8 cellular contexts compared by ENCODE assay signal in genomic region chr3:14141602-14142315, GRCh38. TPM values are rescaled to one million over a fixed set of nuclear protein-coding genes. Genes with fewer than 3 reads are reported as not detected.
DNase-seq lines count a peak whose midpoint lies in the region; ATAC-seq, FAIRE-seq and TF ChIP-seq lines count a peak whose summit lies in the region.
"Had no signal": no experiment of that assay in that cellular context is flagged by ENCODE, and none has a peak within 500 bp of the region (broad histone marks: within the 10 kb centered on the region; RNA-seq: fewer than 3 reads in every experiment).

No MANE protein-coding gene starts in this region.

- H3K4me3 Mint-ChIP-seq in stimulated activated memory B cell treated with anti-CD40 and anti-IgM and Interleukin-4, amounts not matched to agents 10 μg/mL and 1 μg/mL and 100 μg/mL, for 72 hours, result no peak overlapping the region

- no peak for TF ChIP-seq POLR2A in GM12891 (IDR thresholded peaks at IDR 0.05; ENCODE audit: low read depth, low read length)

- H2AFZ ChIP-seq in PC-9, result no peak overlapping the region
- no peak overlapping the region for H2AFZ ChIP-seq in keratinocyte (ENCODE audit: control insufficient read depth, low read length)

- dilution Hi-C loops in keratinocyte (cut with MboI; ENCODE audit: extremely low pct_ligation_motif_present, low sequenced_read_pairs), result no loop called here

- TF ChIP-seq CTCF in PC-9 (conservative IDR thresholded peaks at IDR 0.05) (no peak), keratinocyte (optimal IDR thresholded peaks at IDR 0.05 in 1 of 3, IDR thresholded peaks at IDR 0.05 in 1 of 3, conservative IDR thresholded peaks at IDR 0.05 in 1 of 3; ENCODE audit: extremely low read depth in 1 of 3, insufficient read depth in 2 of 3, low read length in 3 of 3) (no peak), D721Med (IDR thresholded peaks at IDR 0.05; ENCODE audit: insufficient read depth, missing control alignments) (no peak)

- no peaks in the 10 kb centered on the region for H3K79me2 ChIP-seq in PC-9 (ENCODE audit: low read depth)
- H3K79me2 ChIP-seq in keratinocyte (ENCODE audit: control insufficient read depth, insufficient read depth, low read length), result peaks cover 3% of the 10 kb centered on the region

- H3K4me1 ChIP-seq in PC-9 (replicated peaks; ENCODE audit: insufficient read depth) (peaks cover 46% of the 10 kb centered on the region), adipocyte (ENCODE audit: control insufficient read depth, insufficient read depth, low read length) (peaks cover 83% of the 10 kb centered on the region), keratinocyte (ENCODE audit: control insufficient read depth, extremely low read depth, insufficient read depth, low read length) (peaks cover 54% of the 10 kb centered on the region)

- peaks cover 19% of the 10 kb centered on the region for H3K36me3 ChIP-seq in PC-9 (ENCODE audit: low read depth)
- H3K36me3 ChIP-seq in adipocyte (ENCODE audit: control insufficient read depth, insufficient read depth, low read length, severe bottlenecking), result peaks cover 56% of the 10 kb centered on the region
- H3K36me3 ChIP-seq in keratinocyte (ENCODE audit: control insufficient read depth in 2 of 2, extremely low read depth in 1 of 2, insufficient read depth in 2 of 2, low read length in 2 of 2), result peaks cover 25 to 58% of the 10 kb centered on the region in 2 experiments

- intact Hi-C loops in PC-9 (cut with micrococcal nuclease; ENCODE audit: unreplicated experiment), result no loop called here

- no peak for FAIRE-seq in keratinocyte (lab: Jason Lieb, UNC)
- FAIRE-seq in D721Med (lab: Jason Lieb, UNC), result no peak
- FAIRE-seq in GM12891 (lab: Jason Lieb, UNC), result no peak
- FAIRE-seq: RCC 7860 had no signal

- H3K9me1 ChIP-seq in keratinocyte (ENCODE audit: control insufficient read depth, extremely low read depth, insufficient read depth, low read length), result no peaks in the 10 kb centered on the region

- H3K4me3 ChIP-seq in PC-9 (no peak overlapping the region), adipocyte (ENCODE audit: low read length) (no peak overlapping the region), keratinocyte (ENCODE audit: control insufficient read depth in 2 of 3, extremely low read depth in 1 of 3, insufficient read depth in 2 of 3, low read depth in 1 of 3, low read length in 3 of 3) (no peak overlapping the region)

- H3F3A ChIP-seq in PC-9 (ENCODE audit: insufficient read depth, low read depth), result peaks cover 41% of the 10 kb centered on the region

- H3K9me3 ChIP-seq in PC-9 (ENCODE audit: insufficient read depth, low read depth) (no peaks in the 10 kb centered on the region), adipocyte (ENCODE audit: control insufficient read depth, low read length) (no peaks in the 10 kb centered on the region), keratinocyte (ENCODE audit: control insufficient read depth, low read depth, low read length) (no peaks in the 10 kb centered on the region)

- peaks cover 35% of the 10 kb centered on the region for H3K36me3 Mint-ChIP-seq in stimulated activated memory B cell treated with anti-CD40 and anti-IgM and Interleukin-4, amounts not matched to agents 10 μg/mL and 1 μg/mL and 100 μg/mL, for 72 hours

- no TSS peak for BruUV-seq in PC-9 (replicated peaks; lab: Mats Ljungman, UMichigan)

- no peak for ATAC-seq in stimulated activated memory B cell treated with anti-CD40 and anti-IgM and Interleukin-4, amounts not matched to agents 10 μg/mL and 1 μg/mL and 100 μg/mL, for 72 hours
- ATAC-seq in HG03175 (IDR thresholded peaks at IDR 0.05; ENCODE audit: unreplicated experiment), result no peak

- H3K27me3 ChIP-seq in PC-9 (ENCODE audit: insufficient read depth, low read depth) (no peaks in the 10 kb centered on the region), adipocyte (replicated peaks; ENCODE audit: control insufficient read depth, insufficient read depth, low read length) (no peaks in the 10 kb centered on the region), keratinocyte (ENCODE audit: control insufficient read depth, extremely low read depth, insufficient read depth, low read length) (no peaks in the 10 kb centered on the region)

- peak overlapping the region; percentile 64 for H3K9ac ChIP-seq in adipocyte (ENCODE audit: low read length)
- H3K9ac ChIP-seq in keratinocyte (ENCODE audit: control insufficient read depth, extremely low read depth, insufficient read depth, low read length), result no peak overlapping the region

- no peaks in the 10 kb centered on the region for H3K27me3 Mint-ChIP-seq in stimulated activated memory B cell treated with anti-CD40 and anti-IgM and Interleukin-4, amounts not matched to agents 10 μg/mL and 1 μg/mL and 100 μg/mL, for 72 hours

- no peak for DNase-seq in PC-9
- no peak for DNase-seq in adipocyte (ENCODE audit: low read depth)
- DNase-seq in keratinocyte (ENCODE audit: low read depth, low spot score), result no peak
- DNase-seq in D721Med (ENCODE audit: insufficient read length, low spot score), result no peak
- no peak for DNase-seq in GM12891 (ENCODE audit: insufficient read length, low spot score)

- H3K9me2 ChIP-seq in PC-9 (ENCODE audit: insufficient read depth), result no peaks in the 10 kb centered on the region

- H3K27ac ChIP-seq in PC-9, result peak overlapping the region; percentile 88; the same call in 1 of the 2 replicates
- H3K27ac ChIP-seq in keratinocyte (ENCODE audit: control insufficient read depth, insufficient read depth, low read length), result peak overlapping the region; percentile 98

- no peaks in the 10 kb centered on the region for H4K20me1 ChIP-seq in PC-9 (ENCODE audit: insufficient read depth)
- H4K20me1 ChIP-seq in keratinocyte (ENCODE audit: control insufficient read depth, extremely low read depth, insufficient read depth, low read length), result peaks cover 2% of the 10 kb centered on the region

- peak overlapping the region; percentile 77 for H3K27ac Mint-ChIP-seq in stimulated activated memory B cell treated with anti-CD40 and anti-IgM and Interleukin-4, amounts not matched to agents 10 μg/mL and 1 μg/mL and 100 μg/mL, for 72 hours

- POLR2A ChIA-PET in PC-9 (lab: Charles Lee; ENCODE audit: unreplicated experiment), result no interaction called here

- H3K4me2 ChIP-seq in PC-9, result no peak overlapping the region
- H3K4me2 ChIP-seq in keratinocyte (ENCODE audit: control insufficient read depth, extremely low read depth, insufficient read depth, low read depth, low read length), result no peak overlapping the region

- peaks cover 23% of the 10 kb centered on the region for H3K4me1 Mint-ChIP-seq in stimulated activated memory B cell treated with anti-CD40 and anti-IgM and Interleukin-4, amounts not matched to agents 10 μg/mL and 1 μg/mL and 100 μg/mL, for 72 hours

- CTCF ChIA-PET in PC-9 (lab: Charles Lee), result no interaction called here

- H3K9me3 Mint-ChIP-seq in stimulated activated memory B cell treated with anti-CD40 and anti-IgM and Interleukin-4, amounts not matched to agents 10 μg/mL and 1 μg/mL and 100 μg/mL, for 72 hours, result no peaks in the 10 kb centered on the region

TF ChIP-seq in GM12891, 5 proteins besides CTCF, POLR2A, EP300 and RAD21 (continues in another document):
- TF ChIP-seq SPI1 (IDR thresholded peaks at IDR 0.05; ENCODE audit: low read depth, low read length), result no peak
- no peak for TF ChIP-seq POLR2AphosphoS5 (IDR thresholded peaks at IDR 0.05; ENCODE audit: low read depth, low read length)
- no peak for TF ChIP-seq PAX5 (IDR thresholded peaks at IDR 0.05; ENCODE audit: insufficient read depth, low read length, severe bottlenecking)
- no peak for TF ChIP-seq TAF1 (IDR thresholded peaks at IDR 0.05; ENCODE audit: low read depth, low read length)

RNA-seq across cellular contexts. Expression of gene TMEM43, which starts 16.9 kb away (rescaled TPM):
- total RNA-seq in PC-9 (2021), result 62.3 and 64.7 TPM in 2 replicates
- 98.8 to 117 TPM (median 111 TPM) in 3 replicates for polyA plus RNA-seq in keratinocyte
- 31.8 TPM for polyA plus RNA-seq in keratinocyte (2011; ENCODE audit: low read depth)
- polyA plus RNA-seq in keratinocyte (2011; cell fraction: cytosol; rRNA removed), result 65.1 and 66.9 TPM in 2 replicates
- polyA plus RNA-seq in keratinocyte (2011; cell fraction: nucleus; rRNA removed), result 236 TPM in 2 replicates
- 69.7 and 81.4 TPM in 2 replicates for polyA plus RNA-seq in keratinocyte (2012; ENCODE audit: low replicate concordance)
- 114 to 170 TPM (median 147 TPM) in 3 replicates for polyA minus RNA-seq in keratinocyte
- polyA minus RNA-seq in keratinocyte (2011; cell fraction: cytosol; rRNA and poly(A)+ RNA removed), result 81.9 TPM
- polyA minus RNA-seq in keratinocyte (2011; cell fraction: nucleus; rRNA and poly(A)+ RNA removed), result 136 and 182 TPM in 2 replicates
- polyA plus RNA-seq in GM12891 (2012; ENCODE audit: low read depth, missing spikeins), result 13.1 TPM

RNA-seq across cellular contexts. Expression of gene CHCHD4, which starts 17.1 kb away (rescaled TPM):
- 14.4 and 17.6 TPM in 2 replicates for total RNA-seq in PC-9 (2021)
- polyA plus RNA-seq in keratinocyte, result 12.0 to 22.1 TPM (median 19.8 TPM) in 3 replicates
- 7.4 TPM for polyA plus RNA-seq in keratinocyte (2011; ENCODE audit: low read depth)
- 17.1 and 21.0 TPM in 2 replicates for polyA plus RNA-seq in keratinocyte (2011; cell fraction: cytosol; rRNA removed)
- 7.7 and 7.8 TPM in 2 replicates for polyA plus RNA-seq in keratinocyte (2011; cell fraction: nucleus; rRNA removed)
- polyA plus RNA-seq in keratinocyte (2012; ENCODE audit: low replicate concordance), result 14.2 and 15.8 TPM in 2 replicates
- 3.8 to 12.4 TPM (median 7.0 TPM) in 3 replicates for polyA minus RNA-seq in keratinocyte
- polyA minus RNA-seq in keratinocyte (2011; cell fraction: cytosol; rRNA and poly(A)+ RNA removed), result 4.8 TPM
- 2.6 and 3.3 TPM in 2 replicates for polyA minus RNA-seq in keratinocyte (2011; cell fraction: nucleus; rRNA and poly(A)+ RNA removed)
- 11.4 TPM for polyA plus RNA-seq in GM12891 (2012; ENCODE audit: low read depth, missing spikeins)

RNA-seq across cellular contexts. Expression of gene XPC, which starts 36.6 kb away (rescaled TPM):
- 27.1 and 28.8 TPM in 2 replicates for total RNA-seq in PC-9 (2021)
- polyA plus RNA-seq in keratinocyte, result 19.4 to 24.9 TPM (median 22.0 TPM) in 3 replicates
- polyA plus RNA-seq in keratinocyte (2011; ENCODE audit: low read depth), result 91.7 TPM
- 24.3 and 40.5 TPM in 2 replicates for polyA plus RNA-seq in keratinocyte (2011; cell fraction: cytosol; rRNA removed)
- polyA plus RNA-seq in keratinocyte (2011; cell fraction: nucleus; rRNA removed), result 72.5 and 73.3 TPM in 2 replicates
- 27.5 and 32.6 TPM in 2 replicates for polyA plus RNA-seq in keratinocyte (2012; ENCODE audit: low replicate concordance)
- 23.4 to 28.6 TPM (median 24.8 TPM) in 3 replicates for polyA minus RNA-seq in keratinocyte
- 11.9 TPM for polyA minus RNA-seq in keratinocyte (2011; cell fraction: cytosol; rRNA and poly(A)+ RNA removed)
- polyA minus RNA-seq in keratinocyte (2011; cell fraction: nucleus; rRNA and poly(A)+ RNA removed), result 32.7 and 46.7 TPM in 2 replicates
- polyA plus RNA-seq in GM12891 (2012; ENCODE audit: low read depth, missing spikeins), result 23.6 TPM

RNA-seq across cellular contexts. Expression of gene LSM3, which starts 36.9 kb away (rescaled TPM):
- 8.7 and 18.3 TPM in 2 replicates for total RNA-seq in PC-9 (2021)
- 10.7 to 26.1 TPM (median 13.2 TPM) in 3 replicates for polyA plus RNA-seq in keratinocyte
- 28.0 TPM for polyA plus RNA-seq in keratinocyte (2011; ENCODE audit: low read depth)
- polyA plus RNA-seq in keratinocyte (2011; cell fraction: cytosol; rRNA removed), result 13.9 and 18.7 TPM in 2 replicates
- polyA plus RNA-seq in keratinocyte (2011; cell fraction: nucleus; rRNA removed), result 2.3 and 5.2 TPM in 2 replicates
- 13.6 and 21.0 TPM in 2 replicates for polyA plus RNA-seq in keratinocyte (2012; ENCODE audit: low replicate concordance)
- 0.56 to 3.4 TPM (median 0.96 TPM) in 3 replicates for polyA minus RNA-seq in keratinocyte
- polyA minus RNA-seq in keratinocyte (2011; cell fraction: cytosol; rRNA and poly(A)+ RNA removed), result 2.7 TPM
- polyA minus RNA-seq in keratinocyte (2011; cell fraction: nucleus; rRNA and poly(A)+ RNA removed), result 0.32 and 0.93 TPM in 2 replicates
- 21.3 TPM for polyA plus RNA-seq in GM12891 (2012; ENCODE audit: low read depth, missing spikeins)
